17 cellular contexts compared by ENCODE assay signal in genomic region chr17:33687831-33688230, GRCh38.
"Had no signal": no experiment of that assay in that cellular context is flagged by ENCODE, and none has a peak within 500 bp of the region (broad histone marks: within the 10 kb centered on the region; RNA-seq: fewer than 3 reads in every experiment).

No MANE protein-coding gene starts in this region.

- ATAC-seq: T-cell had no signal

- H3K4me2 ChIP-seq: SK-N-SH had no signal

- H3K9me3 ChIP-seq: SK-N-SH had no signal

- H3K27ac Mint-ChIP-seq: T-cell had no signal

- DNase-seq: KBM-7, MV-4-11, NCI-H1048, NCI-H1105, NCI-H1417, NCI-H1436 treated with DMSO at 0.1 percent for 48 hours, NCI-H1694, NCI-H2081, NCI-H2107, NCI-H345, NCI-H524, NCI-H526 treated with DMSO at 0.1 percent for 48 hours, RPMI8226, SHP77, SK-N-SH, SW 1271, T-cell had no signal

- H3K4me3 Mint-ChIP-seq: T-cell had no signal

- H3K4me1 Mint-ChIP-seq: T-cell had no signal

- H3K9ac ChIP-seq: SK-N-SH had no signal

- H3K36me3 Mint-ChIP-seq: T-cell had no signal
